Comparison of ENCODE assay signal across 12 cellular contexts in the genomic region with DNA sequence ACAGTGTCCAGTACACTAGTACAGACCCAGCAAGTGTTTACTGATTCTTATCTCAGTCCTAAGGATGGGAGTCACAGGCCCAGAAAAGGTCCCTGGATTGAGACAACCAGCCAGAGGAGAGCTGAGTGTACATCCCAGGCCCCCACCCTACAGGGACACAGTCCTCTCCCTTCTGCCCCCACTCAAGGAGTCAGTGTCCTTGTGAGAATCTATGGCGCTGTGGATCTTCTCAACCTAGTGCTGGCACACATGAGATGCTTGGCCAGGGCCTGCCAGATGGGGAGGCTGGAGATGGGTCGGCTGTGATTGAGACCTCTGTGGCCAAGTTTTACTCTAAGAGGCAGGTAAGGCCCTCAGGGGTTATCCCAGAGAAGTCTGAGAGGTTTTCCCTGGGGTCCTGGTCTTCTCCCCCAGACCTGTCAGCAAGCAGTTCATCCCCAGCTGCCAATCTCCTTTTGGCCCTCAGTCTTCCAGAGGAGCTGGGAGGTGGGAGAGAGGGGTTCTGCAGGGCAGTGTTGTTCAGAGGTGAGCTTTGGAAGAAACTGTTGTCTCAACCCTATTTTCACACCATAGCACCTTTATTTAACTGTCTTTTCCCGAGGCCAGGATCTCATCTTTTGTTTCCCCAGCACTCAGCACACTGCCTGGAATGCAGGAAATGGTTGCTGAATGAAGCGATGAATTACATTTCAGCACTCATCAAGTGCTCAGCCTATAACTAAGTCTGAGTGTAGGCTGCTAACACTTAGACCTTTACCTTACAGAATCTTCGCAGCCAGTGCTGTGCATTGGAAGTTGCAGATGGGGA. TPM values are rescaled to one million over a fixed set of nuclear protein-coding genes. Genes with fewer than 3 reads are reported as not detected.
A peak's percentile ranks its signal among the peaks of the same experiment; 100 is the strongest.
DNase-seq lines count a peak whose midpoint lies in the region; ATAC-seq, FAIRE-seq and TF ChIP-seq lines count a peak whose summit lies in the region.
"Had no signal": no experiment of that assay in that cellular context is flagged by ENCODE, and none has a peak within 500 bp of the region (broad histone marks: within the 10 kb centered on the region; RNA-seq: fewer than 3 reads in every experiment).

No MANE protein-coding gene starts in this region.

- TF ChIP-seq POLR2A in GM12891 (IDR thresholded peaks at IDR 0.05; ENCODE audit: low read depth, low read length) = no peak

- no peak for FAIRE-seq in GM12891 (lab: Jason Lieb, UNC)

- H3K9me3 ChIP-seq in HEK293 (ENCODE audit: control insufficient read depth, insufficient read depth, low read depth, low read length) (no peaks in the 10 kb centered on the region), osteoblast (ENCODE audit: low read depth, low read length) (no peaks in the 10 kb centered on the region), left ventricle myocardium inferior (replicated peaks) (no peaks in the 10 kb centered on the region)
- H3K9me3 ChIP-seq: lower lobe of right lung, ovary had no signal

- intact Hi-C loops in activated CD4-positive, alpha-beta memory T cell treated with anti-CD3 and anti-CD28 coated beads for 36 hours (cut with micrococcal nuclease) = loop anchor here (5.0 kb wide), 3 partner anchors 172 to 593 kb away; a partner anchor contains a TSS
- intact Hi-C loops in left ventricle myocardium inferior (cut with micrococcal nuclease) = no loop called here

- H3K27ac ChIP-seq in HEK293 (ENCODE audit: extremely low read depth, low read depth, low read length) = no peak overlapping the region
- H3K27ac ChIP-seq in foreskin keratinocyte = no peak overlapping the region
- H3K27ac ChIP-seq in osteoblast (ENCODE audit: low read depth, low read length) = no peak overlapping the region
- H3K27ac ChIP-seq in left ventricle myocardium inferior (replicated peaks) = no peak overlapping the region
- H3K27ac ChIP-seq: lower lobe of right lung, ovary, PC-9 had no signal

- CTCF ChIA-PET in HEK293 (lab: Yijun Ruan, JAX) = interaction anchor here (1.0 kb wide), 1 partner anchor 17 kb away, joined by 3 read pairs; no protein-coding TSS in a partner anchor
- CTCF ChIA-PET in activated CD4-positive, alpha-beta memory T cell treated with anti-CD3 and anti-CD28 coated beads for 36 hours (lab: Charles Lee) = interaction anchor here (0.7 to 1.9 kb wide), 3 partner anchors 16 to 179 kb away, joined by 3 to 5 read pairs (median 3); no protein-coding TSS in a partner anchor

- no peaks in the 10 kb centered on the region for H3K27me3 Mint-ChIP-seq in activated CD4-positive, alpha-beta memory T cell treated with anti-CD3 and anti-CD28 coated beads for 36 hours

- POLR2A ChIA-PET in HEK293 (lab: Yijun Ruan, JAX) = interaction anchor here (0.6 kb wide), 1 partner anchor 13 kb away, joined by 3 read pairs; no protein-coding TSS in a partner anchor
- POLR2A ChIA-PET in activated CD4-positive, alpha-beta memory T cell treated with anti-CD3 and anti-CD28 coated beads for 36 hours (lab: Charles Lee) = no interaction called here

- no peaks in the 10 kb centered on the region for H4K20me1 ChIP-seq in osteoblast (ENCODE audit: insufficient read depth, low read length)

- ATAC-seq in foreskin keratinocyte = no peak
- ATAC-seq in GM18498 (IDR thresholded peaks at IDR 0.05; ENCODE audit: unreplicated experiment) = no peak
- no peak for ATAC-seq in esophagus mucosa
- ATAC-seq: lower lobe of right lung had no signal

- H2AFZ ChIP-seq in osteoblast (ENCODE audit: low read length) = peak overlapping the region; percentile 46
- H2AFZ ChIP-seq: PC-9 had no signal

- peak overlapping the region; percentile 30 for H3K27ac Mint-ChIP-seq in activated CD4-positive, alpha-beta memory T cell treated with anti-CD3 and anti-CD28 coated beads for 36 hours

- peaks cover 8% of the 10 kb centered on the region for H3K79me2 ChIP-seq in osteoblast (ENCODE audit: insufficient read depth, low read length)

- H3K4me1 ChIP-seq in HEK293 (ENCODE audit: control insufficient read depth, insufficient read depth, low read length) (peaks cover 7% of the 10 kb centered on the region), foreskin keratinocyte (peaks cover 6% of the 10 kb centered on the region), osteoblast (ENCODE audit: insufficient read depth, low read length) (peaks cover 14% of the 10 kb centered on the region), left ventricle myocardium inferior (peaks cover 25% of the 10 kb centered on the region)

- H3K4me3 ChIP-seq in HEK293 (ENCODE audit: low read depth, low read length) (no peak overlapping the region), osteoblast (ENCODE audit: insufficient read depth, low read length) (no peak overlapping the region), left ventricle myocardium inferior (no peak overlapping the region)
- H3K4me3 ChIP-seq: lower lobe of right lung, ovary, PC-9 had no signal

- H3K36me3 Mint-ChIP-seq in activated CD4-positive, alpha-beta memory T cell treated with anti-CD3 and anti-CD28 coated beads for 36 hours = peaks cover 10% of the 10 kb centered on the region

- H3K9me3 Mint-ChIP-seq in activated CD4-positive, alpha-beta memory T cell treated with anti-CD3 and anti-CD28 coated beads for 36 hours = no peaks in the 10 kb centered on the region

- H3K27me3 ChIP-seq in foreskin keratinocyte (no peaks in the 10 kb centered on the region), osteoblast (ENCODE audit: insufficient read depth, low read length) (no peaks in the 10 kb centered on the region), left ventricle myocardium inferior (ENCODE audit: low read depth) (no peaks in the 10 kb centered on the region)
- H3K27me3 ChIP-seq: ovary had no signal

- DNase-seq in activated CD4-positive, alpha-beta memory T cell treated with anti-CD3 and anti-CD28 coated beads for 36 hours = no peak
- DNase-seq in foreskin keratinocyte (peak; percentile 23 to 59), osteoblast (ENCODE audit: insufficient read length, low spot score, missing footprints) (peak; percentile 73), left ventricle myocardium inferior (no peak), GM12891 (ENCODE audit: insufficient read length, low spot score) (no peak)
- DNase-seq: hippocampal formation, lower lobe of right lung, PC-9 had no signal

- TF ChIP-seq CTCF in HEK293 (tag by site-specific recombination; IDR thresholded peaks at IDR 0.05) = no peak
- no peak for TF ChIP-seq CTCF in foreskin keratinocyte (conservative IDR thresholded peaks at IDR 0.05)
- TF ChIP-seq CTCF in osteoblast (IDR thresholded peaks at IDR 0.05; ENCODE audit: extremely low read depth, low read depth, low read length) = no peak
- TF ChIP-seq CTCF in left ventricle myocardium inferior (IDR thresholded peaks at IDR 0.05; ENCODE audit: borderline replicate concordance) = no peak

- no peak overlapping the region for H3K4me2 ChIP-seq in osteoblast (ENCODE audit: insufficient read depth, low read length)
- H3K4me2 ChIP-seq: PC-9 had no signal

- H3K4me3 Mint-ChIP-seq in activated CD4-positive, alpha-beta memory T cell treated with anti-CD3 and anti-CD28 coated beads for 36 hours = no peak overlapping the region

- peaks cover 3 to 6% of the 10 kb centered on the region in 2 experiments for H3K36me3 ChIP-seq in HEK293 (ENCODE audit: control insufficient read depth in 2 of 2, insufficient read depth in 1 of 2, low read length in 2 of 2)
- peaks cover 5% of the 10 kb centered on the region for H3K36me3 ChIP-seq in osteoblast (ENCODE audit: insufficient read depth, low read length)
- H3K36me3 ChIP-seq in left ventricle myocardium inferior = peaks cover 4% of the 10 kb centered on the region
- H3K36me3 ChIP-seq: ovary had no signal

- H3K4me1 Mint-ChIP-seq in activated CD4-positive, alpha-beta memory T cell treated with anti-CD3 and anti-CD28 coated beads for 36 hours (ENCODE audit: low read depth) = peaks cover 35% of the 10 kb centered on the region

TF ChIP-seq in HEK293, 187 proteins besides CTCF, POLR2A, EP300 and RAD21 (continues in another document):
- TF ChIP-seq ZBTB1 (tag by site-specific recombination; IDR thresholded peaks at IDR 0.05) = no peak
- no peak for TF ChIP-seq SCRT1 (tag by site-specific recombination; IDR thresholded peaks at IDR 0.05; ENCODE audit: borderline replicate concordance)

TF ChIP-seq in GM12891, 5 proteins besides CTCF, POLR2A, EP300 and RAD21:
- TF ChIP-seq POLR2AphosphoS5 (IDR thresholded peaks at IDR 0.05; ENCODE audit: low read depth, low read length) = no peak
- TF ChIP-seq TAF1 (IDR thresholded peaks at IDR 0.05; ENCODE audit: low read depth, low read length) = no peak
- no peak for TF ChIP-seq SPI1 (IDR thresholded peaks at IDR 0.05; ENCODE audit: low read depth, low read length)
- TF ChIP-seq PAX5 (IDR thresholded peaks at IDR 0.05; ENCODE audit: insufficient read depth, low read length, severe bottlenecking) = no peak
- TF ChIP-seq POU2F2 (IDR thresholded peaks at IDR 0.05; ENCODE audit: low read depth, low read length) = no peak

RNA-seq across cellular contexts. Expression of a gene that starts 3.2 kb away (rescaled TPM):
- total RNA-seq in activated CD4-positive, alpha-beta memory T cell treated with anti-CD3 and anti-CD28 coated beads for 36 hours = 10 to 100 TPM; 54.6 to 55.5 TPM
- total RNA-seq in foreskin keratinocyte (37.7 and 38.2 TPM in 2 replicates), osteoblast (48.6 and 53.2 TPM in 2 replicates), left ventricle myocardium inferior (40.8 TPM), esophagus mucosa (53.8 TPM)
- 5.4 and 5.7 TPM in 2 replicates for polyA plus RNA-seq in foreskin keratinocyte
- 14.9 TPM for polyA plus RNA-seq in GM12891 (2012; ENCODE audit: low read depth, missing spikeins)

RNA-seq across cellular contexts. Expression of a gene that starts 43.7 kb away (rescaled TPM):
- total RNA-seq in activated CD4-positive, alpha-beta memory T cell treated with anti-CD3 and anti-CD28 coated beads for 36 hours = under 1 TPM; 0.76 to 0.87 TPM
- 5.5 and 8.3 TPM in 2 replicates for total RNA-seq in foreskin keratinocyte
- polyA plus RNA-seq in foreskin keratinocyte = 4.6 and 6.4 TPM in 2 replicates
- total RNA-seq in osteoblast = 0.29 and 1.1 TPM in 2 replicates
- 0.93 TPM for total RNA-seq in left ventricle myocardium inferior
- 0.33 TPM for polyA plus RNA-seq in GM12891 (2012; ENCODE audit: low read depth, missing spikeins)
- total RNA-seq in esophagus mucosa = 2.7 TPM

Comparison
In these comparisons a context has a peak if more than half of its experiments do, and no peak if none do; other contexts are left out.
1. DNase-seq: peak in foreskin keratinocyte (2 of 2) and osteoblast (single experiment); none in activated CD4-positive, alpha-beta memory T cell treated with anti-CD3 and anti-CD28 coated beads for 36 hours (single experiment), left ventricle myocardium inferior (single experiment) and GM12891 (single experiment).